In the genomic region with DNA sequence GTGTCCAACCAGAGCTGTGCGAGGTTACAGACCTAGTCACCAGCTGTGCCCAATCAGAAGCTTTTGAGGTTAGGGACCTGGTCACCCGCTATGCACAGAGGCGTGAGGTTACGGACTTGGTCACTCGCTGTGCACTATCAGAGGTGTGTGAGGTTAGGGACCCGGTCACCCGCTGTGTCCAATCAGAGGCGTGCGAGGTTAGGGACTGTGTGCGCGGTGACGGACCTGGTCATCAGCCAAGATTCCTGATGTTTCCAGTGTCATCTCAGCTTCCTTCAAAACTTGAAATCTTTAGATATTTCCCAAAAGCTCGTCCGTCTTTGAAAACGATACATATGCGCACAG, we compare ENCODE assay signal across 22 cellular contexts.
"Had no signal": no experiment of that assay in that cellular context is flagged by ENCODE, and none has a peak within 500 bp of the region (broad histone marks: within the 10 kb centered on the region; RNA-seq: fewer than 3 reads in every experiment).

No MANE protein-coding gene starts in this region.

- H3K36me3 Mint-ChIP-seq: natural killer cell; stimulated activated memory B cell treated with anti-CD40 and anti-IgM and Interleukin-4, amounts not matched to agents 10 μg/mL and 1 μg/mL and 100 μg/mL, for 72 hours had no signal

- H3K9ac ChIP-seq: parathyroid adenoma had no signal

- H3K4me1 ChIP-seq: parathyroid adenoma had no signal

- H3K9me3 Mint-ChIP-seq: effector memory CD8-positive, alpha-beta T cell; natural killer cell; stimulated activated memory B cell treated with anti-CD40 and anti-IgM and Interleukin-4, amounts not matched to agents 10 μg/mL and 1 μg/mL and 100 μg/mL, for 72 hours had no signal

- H3K4me3 Mint-ChIP-seq: natural killer cell; stimulated activated memory B cell treated with anti-CD40 and anti-IgM and Interleukin-4, amounts not matched to agents 10 μg/mL and 1 μg/mL and 100 μg/mL, for 72 hours; type B pancreatic cell had no signal

- H3K27me3 ChIP-seq: testis, tibial artery had no signal

- H2AFZ ChIP-seq: parathyroid adenoma had no signal

- DNase-seq: cortex of kidney; effector memory CD8-positive, alpha-beta T cell; erythroblast; kidney glomerular epithelial cell; left ventricle myocardium inferior; lower lobe of right lung; natural killer cell; right cardiac atrium; stimulated activated CD4-positive, alpha-beta T cell treated with anti-CD3 and anti-CD28 coated beads, Interleukin-4, amount 100 ng/mL, for 4 hours; stimulated activated naive CD8-positive, alpha-beta T cell treated with anti-CD3 and anti-CD28 coated beads, Interleukin-15, Interleukin-2, amounts not matched to agents 100 U/mL and 50 U/mL, for 24 hours; testis had no signal

- H3K36me3 ChIP-seq: left ventricle myocardium inferior, lower lobe of right lung, prostate gland, spleen had no signal

- H3K27me3 Mint-ChIP-seq: type B pancreatic cell had no signal

- H3K4me3 ChIP-seq: left ventricle myocardium inferior, lower lobe of right lung, prostate gland, skin epidermis, spleen, testis, tibial artery had no signal

- H3K9me3 ChIP-seq: left ventricle myocardium inferior, lower lobe of right lung, prostate gland, spleen, testis, tibial artery had no signal

- H3K27ac ChIP-seq: left ventricle myocardium inferior, lower lobe of right lung, parathyroid adenoma, prostate gland, skin epidermis, spleen, testis, tibial artery had no signal

- H3K27ac Mint-ChIP-seq: effector memory CD8-positive, alpha-beta T cell; natural killer cell; stimulated activated memory B cell treated with anti-CD40 and anti-IgM and Interleukin-4, amounts not matched to agents 10 μg/mL and 1 μg/mL and 100 μg/mL, for 72 hours; type B pancreatic cell had no signal

- FAIRE-seq: endometrium, frontal cortex, islet of Langerhans, urothelium cell line had no signal
